ENCODE assay signal across 20 cellular contexts in genomic region chr10:124510536-124511158, GRCh38. TPM values are rescaled to one million over a fixed set of nuclear protein-coding genes. Genes with fewer than 3 reads are reported as not detected.
DNase-seq lines count a peak whose midpoint lies in the region; ATAC-seq and TF ChIP-seq lines count a peak whose summit lies in the region.
"Had no signal": no experiment of that assay in that cellular context is flagged by ENCODE, and none has a peak within 500 bp of the region (broad histone marks: within the 10 kb centered on the region; RNA-seq: fewer than 3 reads in every experiment).

No MANE protein-coding gene starts in this region.

- H3K36me3 Mint-ChIP-seq in WTC11: peaks cover 6% of the 10 kb centered on the region
- H3K36me3 Mint-ChIP-seq in endodermal cell (ENCODE audit: low read depth): peaks cover 5% of the 10 kb centered on the region

- H3K27ac Mint-ChIP-seq in WTC11 (peak overlapping the region; percentile 83), endodermal cell (no peak overlapping the region)
- H3K27ac Mint-ChIP-seq: CD8-positive, alpha-beta T cell had no signal

- H3K9me3 ChIP-seq in BLaER1 (no peaks in the 10 kb centered on the region), endodermal cell (ENCODE audit: control insufficient read depth, low read length) (no peaks in the 10 kb centered on the region), sigmoid colon (no peaks in the 10 kb centered on the region), lower lobe of right lung (no peaks in the 10 kb centered on the region), body of pancreas (no peaks in the 10 kb centered on the region)
- H3K9me3 ChIP-seq: A549; BLaER1 treated with 17β-estradiol and CSF1 and Interleukin-3, amounts not matched to agents 10 nM and 100 nM had no signal

- no peak overlapping the region for H3K4me3 ChIP-seq in BLaER1
- H3K4me3 ChIP-seq in endodermal cell (ENCODE audit: low read length): no peak overlapping the region
- no peak overlapping the region for H3K4me3 ChIP-seq in sigmoid colon
- H3K4me3 ChIP-seq in lower lobe of right lung: no peak overlapping the region
- no peak overlapping the region for H3K4me3 ChIP-seq in body of pancreas
- H3K4me3 ChIP-seq: A549; BLaER1 treated with 17β-estradiol and CSF1 and Interleukin-3, amounts not matched to agents 10 nM and 100 nM; SK-N-MC had no signal

- 91 to 98% methylated on average over 10 to 12 of the region's 12 CpGs for WGBS in endodermal cell (ENCODE audit: insufficient coverage in 1 of 2, insufficient read length in 1 of 2), 2 experiments
- WGBS in sigmoid colon, 2 donors: 90 to 95% methylated on average over 12 of the region's 12 CpGs
- 87 to 91% methylated on average over 6 to 12 of the region's 12 CpGs for WGBS in body of pancreas, 2 donors

- DNase-seq in WTC11 (ENCODE audit: low spot score) (no peak), endodermal cell (no peak), sigmoid colon (peak; percentile 57), midbrain (lab: John Stamatoyannopoulos, UW) (no peak), retina (no peak), lower lobe of right lung (no peak), body of pancreas (no peak)
- DNase-seq: Calu3; CD8-positive, alpha-beta T cell; IMR-90; MV-4-11; NCI-H1105 treated with DMSO at 0.1 percent for 48 hours; NCI-H446 treated with DMSO at 0.1 percent for 48 hours; NCI-H526 treated with DMSO at 0.1 percent for 48 hours; Right ventricle myocardium superior had no signal

- no peak overlapping the region for H3K9ac ChIP-seq in BLaER1
- H3K9ac ChIP-seq in endodermal cell (ENCODE audit: extremely low read depth, low read length, poor library complexity, severe bottlenecking): no peak overlapping the region
- H3K9ac ChIP-seq: BLaER1 treated with 17β-estradiol and CSF1 and Interleukin-3, amounts not matched to agents 10 nM and 100 nM had no signal

- H3K36me3 ChIP-seq in BLaER1 (no peaks in the 10 kb centered on the region), endodermal cell (ENCODE audit: control insufficient read depth, insufficient read depth, low read length) (no peaks in the 10 kb centered on the region), sigmoid colon (no peaks in the 10 kb centered on the region), lower lobe of right lung (no peaks in the 10 kb centered on the region), body of pancreas (replicated peaks in 1 of 2; ENCODE audit: insufficient read depth in 1 of 2, low read depth in 2 of 2) (no peaks in the 10 kb centered on the region)
- H3K36me3 ChIP-seq: BLaER1 treated with 17β-estradiol and CSF1 and Interleukin-3, amounts not matched to agents 10 nM and 100 nM had no signal

- POLR2A ChIA-PET in WTC11 (lab: Charles Lee): no interaction called here

- no peaks in the 10 kb centered on the region; the same call in 1 of the 2 replicates for H3K9me3 Mint-ChIP-seq in WTC11
- H3K9me3 Mint-ChIP-seq in endodermal cell: no peaks in the 10 kb centered on the region
- H3K9me3 Mint-ChIP-seq: CD8-positive, alpha-beta T cell had no signal

- TF ChIP-seq POLR2A in sigmoid colon (IDR thresholded peaks at IDR 0.05) (no peak), body of pancreas (IDR thresholded peaks at IDR 0.05) (no peak)

- no peak for TF ChIP-seq CTCF in WTC11 (IDR thresholded peaks at IDR 0.05)
- no peak for TF ChIP-seq CTCF in endodermal cell (conservative IDR thresholded peaks at IDR 0.05)
- no peak for TF ChIP-seq CTCF in sigmoid colon (IDR thresholded peaks at IDR 0.05)
- TF ChIP-seq CTCF in lower lobe of right lung (IDR thresholded peaks at IDR 0.05): no peak
- no peak for TF ChIP-seq CTCF in body of pancreas (IDR thresholded peaks at IDR 0.05)

- CTCF ChIA-PET in WTC11 (lab: Charles Lee): no interaction called here

- H3K4me1 ChIP-seq in BLaER1 (peaks cover 11% of the 10 kb centered on the region; the same call in 1 of the 2 replicates), endodermal cell (ENCODE audit: control insufficient read depth, insufficient read depth, low read length) (no peaks in the 10 kb centered on the region), sigmoid colon (peaks cover 0 to 11% (median 8%) of the 10 kb centered on the region in 4 donors), lower lobe of right lung (no peaks in the 10 kb centered on the region), body of pancreas (no peaks in the 10 kb centered on the region)
- H3K4me1 ChIP-seq: A549 had no signal

- H3K27ac ChIP-seq in BLaER1 (no peak overlapping the region), endodermal cell (ENCODE audit: low read depth, low read length) (peak overlapping the region; percentile 53), sigmoid colon (no peak overlapping the region), lower lobe of right lung (no peak overlapping the region), body of pancreas (no peak overlapping the region)
- H3K27ac ChIP-seq: A549; BLaER1 treated with 17β-estradiol and CSF1 and Interleukin-3, amounts not matched to agents 10 nM and 100 nM; SK-N-MC had no signal

- no peaks in the 10 kb centered on the region for H3K27me3 Mint-ChIP-seq in WTC11 (ENCODE audit: low read depth)
- H3K27me3 Mint-ChIP-seq in endodermal cell (ENCODE audit: insufficient read depth): peaks cover 1% of the 10 kb centered on the region

- ATAC-seq in WTC11 (no peak), lower lobe of right lung (no peak), body of pancreas (no peak)
- ATAC-seq: A549, HCT116 had no signal

- no peaks in the 10 kb centered on the region for H3K27me3 ChIP-seq in BLaER1
- no peaks in the 10 kb centered on the region for H3K27me3 ChIP-seq in endodermal cell (ENCODE audit: control insufficient read depth, insufficient read depth, low read length, poor library complexity, severe bottlenecking)
- no peaks in the 10 kb centered on the region for H3K27me3 ChIP-seq in sigmoid colon
- H3K27me3 ChIP-seq in lower lobe of right lung (ENCODE audit: low read depth): no peaks in the 10 kb centered on the region
- H3K27me3 ChIP-seq in body of pancreas: no peaks in the 10 kb centered on the region
- H3K27me3 ChIP-seq: BLaER1 treated with 17β-estradiol and CSF1 and Interleukin-3, amounts not matched to agents 10 nM and 100 nM had no signal

- H4K20me1 ChIP-seq in BLaER1: no peaks in the 10 kb centered on the region

- H3K4me3 Mint-ChIP-seq in WTC11 (no peak overlapping the region), endodermal cell (no peak overlapping the region)
- H3K4me3 Mint-ChIP-seq: CD8-positive, alpha-beta T cell had no signal

- TF ChIP-seq EP300 in sigmoid colon (IDR thresholded peaks at IDR 0.05): no peak

- intact Hi-C loops in sigmoid colon (cut with DNase I) (no loop called here), lower lobe of right lung (cut with DNase I) (no loop called here), body of pancreas (cut with DNase I) (no loop called here)

- H3K4me1 Mint-ChIP-seq in WTC11 (no peaks in the 10 kb centered on the region; the same call in 1 of the 2 replicates), endodermal cell (no peaks in the 10 kb centered on the region)

- H3K4me2 ChIP-seq in BLaER1: peak overlapping the region; percentile 14; the same call in 1 of the 2 replicates
- H3K4me2 ChIP-seq: A549 had no signal

TF ChIP-seq in WTC11, 78 proteins besides CTCF, POLR2A, EP300 and RAD21 (continues in another document):
- TF ChIP-seq E2F1 (CRISPR knock-in tag; IDR thresholded peaks at IDR 0.05) (no peak), TP53 (CRISPR knock-in tag; IDR thresholded peaks at IDR 0.05) (no peak), NR3C1 (CRISPR knock-in tag; conservative IDR thresholded peaks at IDR 0.05; ENCODE audit: low read depth) (no peak), GRHL2 (CRISPR knock-in tag; IDR thresholded peaks at IDR 0.05; ENCODE audit: insufficient replicate concordance, severe bottlenecking) (no peak), ZNF671 (CRISPR knock-in tag; IDR thresholded peaks at IDR 0.05) (no peak), MYBL2 (CRISPR knock-in tag; IDR thresholded peaks at IDR 0.05) (no peak), KAT7 (CRISPR knock-in tag; IDR thresholded peaks at IDR 0.05; ENCODE audit: borderline replicate concordance) (no peak)

RNA-seq across cellular contexts. Expression of gene LHPP, which starts 49.0 kb away (rescaled TPM):
- total RNA-seq in WTC11 (2021) (33.2 to 42.4 TPM (median 41.1 TPM) in 3 replicates), endodermal cell (10 to 100 TPM; 23.3 to 24.8 TPM), sigmoid colon (10 to 100 TPM; 17.5 to 35.7 (median 24.9) TPM), lower lobe of right lung (17.8 TPM), body of pancreas (1 to 10 TPM; 4.9 to 9.9 TPM)
- polyA plus RNA-seq in endodermal cell (2013, experiment 1 of 2): 13.3 TPM
- polyA plus RNA-seq in endodermal cell (2013, experiment 2 of 2): 10.6 TPM
- polyA plus RNA-seq in sigmoid colon: 10 to 100 TPM; 17.1 to 22.8 (median 20.6) TPM
